10 cellular contexts compared by ENCODE assay signal in the genomic region with DNA sequence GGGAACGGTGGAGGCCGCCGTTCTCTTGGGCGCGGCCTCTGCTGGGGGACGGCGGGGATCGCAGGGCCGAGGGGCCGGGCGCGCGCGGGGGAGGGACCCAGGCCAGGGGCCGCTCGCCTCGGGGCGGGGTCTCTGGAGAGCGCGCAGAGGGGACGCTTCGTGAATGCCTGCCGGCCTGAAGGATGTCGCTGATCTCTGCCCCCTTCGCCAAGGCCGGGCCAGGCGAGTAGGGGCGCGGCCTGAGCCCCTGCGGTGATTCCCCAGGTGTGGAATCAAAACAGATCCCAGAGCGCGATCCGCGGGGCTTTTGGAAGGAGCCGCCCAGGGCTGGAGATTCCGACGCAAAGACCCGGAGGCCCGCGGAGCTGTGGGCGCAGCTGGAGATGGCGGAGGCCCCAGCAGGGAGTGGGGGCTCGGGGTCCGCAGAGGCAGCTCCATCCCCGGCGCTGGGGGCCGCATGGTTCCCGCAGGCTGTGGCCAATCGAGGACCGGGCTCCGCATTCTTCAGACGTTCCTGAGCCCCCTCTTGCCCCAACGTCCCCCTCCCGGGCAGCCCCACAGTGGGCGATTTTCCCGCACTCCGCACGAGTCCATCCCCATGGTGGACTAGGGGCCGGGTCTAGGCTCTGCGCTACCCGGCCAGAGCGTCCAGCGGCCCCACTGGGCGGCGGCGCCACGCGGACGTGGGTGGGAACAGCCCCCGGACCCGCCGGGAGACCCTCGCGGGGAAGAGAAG.
DNase-seq lines count a peak whose midpoint lies in the region; ATAC-seq and TF ChIP-seq lines count a peak whose summit lies in the region.
"Had no signal": no experiment of that assay in that cellular context is flagged by ENCODE, and none has a peak within 500 bp of the region (broad histone marks: within the 10 kb centered on the region; RNA-seq: fewer than 3 reads in every experiment).

No MANE protein-coding gene starts in this region.

- TF ChIP-seq POLR2A in esophagus muscularis mucosa (IDR thresholded peaks at IDR 0.05; ENCODE audit: low read depth) (no peak), right lobe of liver (IDR thresholded peaks at IDR 0.05) (no peak)

- H3K27me3 ChIP-seq in esophagus muscularis mucosa, result peaks cover 0 to 60% (median 25%) of the 10 kb centered on the region in 4 donors
- H3K27me3 ChIP-seq in right lobe of liver, result no peaks in the 10 kb centered on the region

- H3K27ac ChIP-seq in esophagus muscularis mucosa (replicated peaks in 1 of 4) (no peak overlapping the region), right lobe of liver (no peak overlapping the region)

- H3K4me3 ChIP-seq in esophagus muscularis mucosa (peak overlapping the region; percentile 39 to 49 (median 41)), right lobe of liver (peak overlapping the region; percentile 5 to 45 (median 31))

- peaks cover 8 to 18% (median 16%) of the 10 kb centered on the region in 4 donors for H3K4me1 ChIP-seq in esophagus muscularis mucosa
- peaks cover 0 to 9% (median 0%) of the 10 kb centered on the region in 4 donors for H3K4me1 ChIP-seq in right lobe of liver

- H3K36me3 ChIP-seq in esophagus muscularis mucosa (no peaks in the 10 kb centered on the region), right lobe of liver (no peaks in the 10 kb centered on the region)

- ATAC-seq in right lobe of liver (peak; percentile 16 to 72 (median 29)), GM21723 (IDR thresholded peaks at IDR 0.05; ENCODE audit: unreplicated experiment) (no peak), HG03460 (IDR thresholded peaks at IDR 0.05; ENCODE audit: unreplicated experiment) (no peak)
- peak; percentile 31 for ATAC-seq in stimulated activated memory B cell treated with anti-CD40 and anti-IgM and Interleukin-4, amounts not matched to agents 10 μg/mL and 1 μg/mL and 100 μg/mL, for 72 hours

- no peak for TF ChIP-seq CTCF in esophagus muscularis mucosa (IDR thresholded peaks at IDR 0.05)
- no peak for TF ChIP-seq CTCF in right lobe of liver (IDR thresholded peaks at IDR 0.05)

- H3K4me3 Mint-ChIP-seq in stimulated activated memory B cell treated with anti-CD40 and anti-IgM and Interleukin-4, amounts not matched to agents 10 μg/mL and 1 μg/mL and 100 μg/mL, for 72 hours, result no peak overlapping the region

- H3K9me3 Mint-ChIP-seq in stimulated activated memory B cell treated with anti-CD40 and anti-IgM and Interleukin-4, amounts not matched to agents 10 μg/mL and 1 μg/mL and 100 μg/mL, for 72 hours, result peaks cover 16% of the 10 kb centered on the region
- H3K9me3 Mint-ChIP-seq: activated T-helper 2 cell treated with anti-CD3 and anti-CD28 coated beads, Interferon-gamma antibody, Interleukin-2, Interleukin-4, amounts not matched to agents 10 μg/mL and 5 μg/mL and 100 μg/mL, durations not matched to agents 14 hours and 24 hours and 36 hours had no signal

- peak; percentile 39 to 64 for DNase-seq in NCI-H524 (lab: John Stamatoyannopoulos, UW)
- no peak for DNase-seq in esophagus muscularis mucosa (ENCODE audit: extremely low spot score)
- DNase-seq in right lobe of liver, result no peak
- no peak for DNase-seq in NCI-H128 (lab: John Stamatoyannopoulos, UW; ENCODE audit: unreplicated experiment)
- DNase-seq in NCI-H1694 treated with DMSO at 0.1 percent for 48 hours (lab: John Stamatoyannopoulos, UW), result no peak
- DNase-seq: NCI-H2081 treated with DMSO at 0.1 percent for 48 hours had no signal

- no peak for TF ChIP-seq EP300 in esophagus muscularis mucosa (IDR thresholded peaks at IDR 0.05)

- intact Hi-C loops in esophagus muscularis mucosa (cut with DNase I) (no loop called here), right lobe of liver (cut with DNase I) (no loop called here)

- H3K4me1 Mint-ChIP-seq in stimulated activated memory B cell treated with anti-CD40 and anti-IgM and Interleukin-4, amounts not matched to agents 10 μg/mL and 1 μg/mL and 100 μg/mL, for 72 hours, result no peaks in the 10 kb centered on the region

- WGBS in esophagus muscularis mucosa, result no CpG with 5 or more reads among the region's 74 CpGs
- 3% methylated on average over 12 of the region's 74 CpGs for WGBS in right lobe of liver (ENCODE audit: insufficient coverage, low coverage, low lambda C conversion rate, missing lambda C conversion rate)

- H3K9me3 ChIP-seq in esophagus muscularis mucosa (no peaks in the 10 kb centered on the region), right lobe of liver (no peaks in the 10 kb centered on the region)

- peaks cover 43% of the 10 kb centered on the region for H3K27me3 Mint-ChIP-seq in stimulated activated memory B cell treated with anti-CD40 and anti-IgM and Interleukin-4, amounts not matched to agents 10 μg/mL and 1 μg/mL and 100 μg/mL, for 72 hours

- H3K27ac Mint-ChIP-seq in stimulated activated memory B cell treated with anti-CD40 and anti-IgM and Interleukin-4, amounts not matched to agents 10 μg/mL and 1 μg/mL and 100 μg/mL, for 72 hours, result no peak overlapping the region
- H3K27ac Mint-ChIP-seq: activated T-helper 2 cell treated with anti-CD3 and anti-CD28 coated beads, Interferon-gamma antibody, Interleukin-2, Interleukin-4, amounts not matched to agents 10 μg/mL and 5 μg/mL and 100 μg/mL, durations not matched to agents 14 hours and 24 hours and 36 hours had no signal

- H3K36me3 Mint-ChIP-seq in stimulated activated memory B cell treated with anti-CD40 and anti-IgM and Interleukin-4, amounts not matched to agents 10 μg/mL and 1 μg/mL and 100 μg/mL, for 72 hours, result peaks cover 15% of the 10 kb centered on the region

Comparison
In these comparisons a context has a peak if more than half of its experiments do, and no peak if none do; other contexts are left out.
1. DNase-seq: peak in NCI-H524 (2 of 2); none in esophagus muscularis mucosa (single experiment), right lobe of liver (0 of 3), NCI-H128 (single experiment) and NCI-H1694 treated with DMSO at 0.1 percent for 48 hours (single experiment).
2. ATAC-seq: peak in right lobe of liver (4 of 4) and stimulated activated memory B cell treated with anti-CD40 and anti-IgM and Interleukin-4, amounts not matched to agents 10 μg/mL and 1 μg/mL and 100 μg/mL, for 72 hours (single experiment); none in GM21723 (single experiment) and HG03460 (single experiment).